21 cellular contexts compared by ENCODE assay signal in the genomic region with DNA sequence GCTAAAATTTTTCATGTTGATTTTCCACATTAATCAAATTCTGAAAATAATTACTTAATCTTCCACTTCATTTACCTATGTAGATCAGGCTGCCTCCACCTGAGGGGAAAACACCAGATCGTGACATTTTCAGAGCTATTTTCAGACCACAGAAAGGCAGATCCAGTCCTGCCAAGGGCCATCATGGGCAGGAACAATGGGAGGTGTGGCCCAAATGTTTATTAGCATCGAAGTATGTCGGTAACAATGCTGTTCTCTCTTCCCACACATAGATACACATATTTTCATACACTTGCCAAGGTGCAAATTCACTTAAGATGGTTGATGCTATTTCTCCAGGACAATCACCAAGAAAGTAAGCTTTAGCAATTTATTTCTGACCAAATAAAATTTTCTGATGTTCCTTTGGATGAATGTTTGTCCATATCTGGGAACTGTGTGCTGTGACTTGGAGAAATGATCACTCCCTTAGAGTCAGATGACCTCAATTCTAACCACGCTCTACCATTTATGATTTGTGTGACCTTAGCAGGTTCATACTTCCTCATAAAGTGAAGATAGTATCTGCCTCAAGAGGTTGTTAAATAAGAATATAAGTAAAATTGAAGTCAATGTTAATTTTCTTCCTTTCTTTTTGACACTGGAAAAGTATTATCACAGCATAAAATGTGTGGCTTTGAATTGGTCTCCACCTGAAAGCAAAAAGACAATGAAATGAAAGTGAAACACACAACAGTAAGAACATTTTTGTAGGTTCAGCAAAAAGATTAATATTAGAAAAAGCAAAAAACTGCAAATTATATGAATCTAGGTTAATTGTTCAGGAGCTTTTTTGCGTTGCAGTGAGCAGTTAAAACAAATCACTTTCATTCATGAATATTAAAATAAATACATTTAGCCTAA.
DNase-seq lines count a peak whose midpoint lies in the region; ATAC-seq and TF ChIP-seq lines count a peak whose summit lies in the region.
"Had no signal": no experiment of that assay in that cellular context is flagged by ENCODE, and none has a peak within 500 bp of the region (broad histone marks: within the 10 kb centered on the region; RNA-seq: fewer than 3 reads in every experiment).

No MANE protein-coding gene starts in this region.

- H3K27me3 ChIP-seq in Loucy (ENCODE audit: insufficient read depth, low read length, poor library complexity, severe bottlenecking), result no peaks in the 10 kb centered on the region
- H3K27me3 ChIP-seq: BE2C, right atrium auricular region had no signal

- H3K27ac Mint-ChIP-seq in glutamatergic neuron (ENCODE audit: unreplicated experiment), result no peak overlapping the region
- H3K27ac Mint-ChIP-seq: activated naive CD4-positive, alpha-beta T cell treated with anti-CD3 and anti-CD28 coated beads, Interleukin-2, amount 50 U/mL, for 24 hours; effector memory CD8-positive, alpha-beta T cell had no signal

- no peaks in the 10 kb centered on the region for H3K79me2 ChIP-seq in Loucy (ENCODE audit: insufficient read depth, low read length)

- TF ChIP-seq CTCF in Loucy (conservative IDR thresholded peaks at IDR 0.05; ENCODE audit: low read length) (no peak), glutamatergic neuron (IDR thresholded peaks at IDR 0.05; ENCODE audit: partially characterized antibody, unreplicated experiment) (no peak)

- peak; percentile 2 for DNase-seq in NCI-H146 (lab: John Stamatoyannopoulos, UW)
- no peak for DNase-seq in NCI-H146 treated with DMSO at 0.1 percent for 48 hours (lab: John Stamatoyannopoulos, UW; ENCODE audit: unreplicated experiment)
- peak; percentile 83 for DNase-seq in cerebellar nuclear complex (lab: John Stamatoyannopoulos, UW)
- no peak for DNase-seq in NOMO-1 treated with DMSO at 0.1 percent for 48 hours (lab: John Stamatoyannopoulos, UW; ENCODE audit: unreplicated experiment)
- DNase-seq in glutamatergic neuron, result no peak
- DNase-seq: 8988T; activated CD4-positive, alpha-beta T cell treated with anti-CD3 and anti-CD28 coated beads for 4 hours; BE2C; effector memory CD8-positive, alpha-beta T cell; KBM-7; naive B cell; NCI-H1092; NCI-H2081; NCI-H510A; stimulated activated CD4-positive, alpha-beta T cell treated with anti-CD3 and anti-CD28 coated beads, Interleukin-12 subunit alpha, Interleukin-12 subunit beta, amount 100 ng/mL, for 4 hours had no signal

- H3K9me2 ChIP-seq in Loucy (replicated peaks; ENCODE audit: low read depth, low read length), result no peaks in the 10 kb centered on the region

- H3K4me2 ChIP-seq in Loucy (ENCODE audit: low read depth, low read length, poor library complexity, severe bottlenecking), result peak overlapping the region; percentile 79

- peak overlapping the region; percentile 7 for H3K9ac ChIP-seq in Loucy (ENCODE audit: low read depth, low read length, poor library complexity, severe bottlenecking)

- no peaks in the 10 kb centered on the region for H3K4me1 Mint-ChIP-seq in glutamatergic neuron (ENCODE audit: low read depth, unreplicated experiment)
- H3K4me1 Mint-ChIP-seq: activated naive CD4-positive, alpha-beta T cell treated with anti-CD3 and anti-CD28 coated beads, Interleukin-2, amount 50 U/mL, for 24 hours; naive B cell had no signal

- peak overlapping the region; percentile 72 for H2AFZ ChIP-seq in Loucy (ENCODE audit: low read length)

- no peaks in the 10 kb centered on the region for H4K20me1 ChIP-seq in Loucy (ENCODE audit: insufficient read depth, low read length, poor library complexity, severe bottlenecking)

- no peaks in the 10 kb centered on the region for H3K36me3 Mint-ChIP-seq in glutamatergic neuron (ENCODE audit: unreplicated experiment)
- H3K36me3 Mint-ChIP-seq: activated naive CD4-positive, alpha-beta T cell treated with anti-CD3 and anti-CD28 coated beads, Interleukin-2, amount 50 U/mL, for 24 hours; naive B cell had no signal

- H3K9me3 Mint-ChIP-seq in glutamatergic neuron (ENCODE audit: unreplicated experiment), result peaks cover 4% of the 10 kb centered on the region
- H3K9me3 Mint-ChIP-seq: activated naive CD4-positive, alpha-beta T cell treated with anti-CD3 and anti-CD28 coated beads, Interleukin-2, amount 50 U/mL, for 24 hours; effector memory CD8-positive, alpha-beta T cell; naive B cell had no signal

- no peaks in the 10 kb centered on the region for H3F3A ChIP-seq in Loucy (ENCODE audit: low read depth)

- peaks cover 2% of the 10 kb centered on the region for H3K27me3 Mint-ChIP-seq in glutamatergic neuron (ENCODE audit: unreplicated experiment)
- H3K27me3 Mint-ChIP-seq: effector memory CD8-positive, alpha-beta T cell; naive B cell had no signal

- no peaks in the 10 kb centered on the region for H3K36me3 ChIP-seq in Loucy (ENCODE audit: insufficient read depth, low read length)
- H3K36me3 ChIP-seq: BE2C, right atrium auricular region had no signal

- H3K4me3 ChIP-seq in Loucy (ENCODE audit: low read length, poor library complexity, severe bottlenecking), result peak overlapping the region; percentile 58
- H3K4me3 ChIP-seq: right atrium auricular region had no signal

- peaks cover 21% of the 10 kb centered on the region for H3K4me1 ChIP-seq in Loucy (ENCODE audit: insufficient read depth, low read length, poor library complexity, severe bottlenecking)
- H3K4me1 ChIP-seq: BE2C, right atrium auricular region had no signal

- ATAC-seq in GM21723 (IDR thresholded peaks at IDR 0.05; ENCODE audit: unreplicated experiment) (peak; percentile 68), GM21717 (IDR thresholded peaks at IDR 0.05; ENCODE audit: unreplicated experiment) (no peak)
- ATAC-seq: effector memory CD8-positive, alpha-beta T cell; Right ventricle myocardium inferior had no signal

- H3K4me3 Mint-ChIP-seq in glutamatergic neuron (ENCODE audit: unreplicated experiment), result no peak overlapping the region
- H3K4me3 Mint-ChIP-seq: activated naive CD4-positive, alpha-beta T cell treated with anti-CD3 and anti-CD28 coated beads, Interleukin-2, amount 50 U/mL, for 24 hours; effector memory CD8-positive, alpha-beta T cell had no signal

- no peaks in the 10 kb centered on the region; the same call in 1 of the 2 replicates for H3K9me3 ChIP-seq in Loucy (ENCODE audit: insufficient read depth, low read depth, low read length)
- H3K9me3 ChIP-seq: BE2C, right atrium auricular region had no signal

Comparison
In these comparisons a context has a peak if more than half of its experiments do, and no peak if none do; other contexts are left out.
1. DNase-seq: peak in NCI-H146 (single experiment) and cerebellar nuclear complex (2 of 2); none in NCI-H146 treated with DMSO at 0.1 percent for 48 hours (single experiment), NOMO-1 treated with DMSO at 0.1 percent for 48 hours (single experiment) and glutamatergic neuron (single experiment).